Comparison of ENCODE assay signal across 1 cellular context in genomic region chr11:66259225-66259624, GRCh38.
TF ChIP-seq lines count a peak whose summit lies in the region.

No MANE protein-coding gene starts in this region.

TF ChIP-seq in HCT116, 20 proteins besides CTCF, POLR2A, EP300 and RAD21:
- TF ChIP-seq ZBTB33 (IDR thresholded peaks at IDR 0.05; ENCODE audit: extremely low read depth, insufficient replicate concordance, low read length) (no peak), EZH2 (IDR thresholded peaks at IDR 0.05) (no peak), YY1 (IDR thresholded peaks at IDR 0.05; ENCODE audit: extremely low read depth, insufficient replicate concordance, low read depth, low read length) (no peak), FOSL1 (IDR thresholded peaks at IDR 0.05; ENCODE audit: low read depth) (no peak), MAX (IDR thresholded peaks at IDR 0.05) (no peak), SIN3A (IDR thresholded peaks at IDR 0.05; ENCODE audit: low read depth) (no peak), CEBPB (IDR thresholded peaks at IDR 0.05; ENCODE audit: low read depth) (no peak), ATF3 (IDR thresholded peaks at IDR 0.05) (no peak), SP1 (IDR thresholded peaks at IDR 0.05; ENCODE audit: low read depth) (no peak), EZH2phosphoT487 (IDR thresholded peaks at IDR 0.05; ENCODE audit: borderline replicate concordance) (no peak), POLR2AphosphoS5 (IDR thresholded peaks at IDR 0.05; ENCODE audit: low read depth, low read length) (no peak), TCF7L2 (IDR thresholded peaks at IDR 0.05; ENCODE audit: borderline replicate concordance, extremely low read depth, insufficient read depth, insufficient read length) (no peak), CBX3 (IDR thresholded peaks at IDR 0.05; ENCODE audit: low read depth) (no peak), SRF (IDR thresholded peaks at IDR 0.05; ENCODE audit: low read depth) (no peak), ELF1 (IDR thresholded peaks at IDR 0.05; ENCODE audit: borderline replicate concordance, low read depth) (no peak)
